8 cellular contexts compared by ENCODE assay signal in the genomic region with DNA sequence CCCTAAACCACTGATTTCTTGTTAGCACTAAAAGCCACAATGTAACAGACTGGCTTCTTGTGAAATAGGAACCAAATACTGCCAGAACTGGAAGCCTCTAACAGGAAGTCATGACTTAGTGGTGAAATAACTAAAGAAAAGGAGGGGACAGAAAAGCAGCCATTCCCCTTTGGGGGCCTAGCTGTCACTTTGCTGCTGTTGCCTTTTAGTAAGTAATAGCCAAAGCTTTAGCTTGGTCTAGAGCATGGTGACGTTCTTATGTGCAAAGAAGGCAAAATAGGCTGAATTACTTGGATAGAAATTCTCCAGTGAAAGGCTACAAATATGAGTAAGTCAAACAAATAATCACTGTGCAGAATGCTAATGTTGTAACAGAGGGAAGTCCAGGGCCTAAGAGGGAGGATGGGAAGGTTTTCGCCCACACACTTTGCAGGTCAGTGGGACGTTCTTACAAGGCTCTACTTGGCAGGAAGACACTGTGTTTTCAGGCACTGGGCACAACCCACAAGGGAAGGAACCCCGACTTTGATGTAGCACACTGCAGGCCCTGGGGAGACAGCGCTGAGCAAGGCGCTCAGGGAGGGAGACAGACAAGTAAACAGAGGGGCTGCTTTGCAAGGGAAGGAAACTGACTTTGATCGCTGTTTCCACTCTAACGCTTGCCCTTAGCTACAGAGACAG. TPM values are rescaled to one million over a fixed set of nuclear protein-coding genes. Genes with fewer than 3 reads are reported as not detected.
DNase-seq lines count a peak whose midpoint lies in the region; ATAC-seq and TF ChIP-seq lines count a peak whose summit lies in the region.

No MANE protein-coding gene starts in this region.

- H4K20me1 ChIP-seq in MM.1S (ENCODE audit: insufficient read depth, low read length) = no peaks in the 10 kb centered on the region

- peaks cover 42 to 93% (median 89%) of the 10 kb centered on the region in 7 donors for H3K4me1 Mint-ChIP-seq in naive thymus-derived CD4-positive, alpha-beta T cell

- H3K9me2 ChIP-seq in MM.1S (replicated peaks; ENCODE audit: insufficient read depth, low read length) = no peaks in the 10 kb centered on the region

- peaks cover 0 to 1% (median 0%) of the 10 kb centered on the region in 11 donors for H3K9me3 Mint-ChIP-seq in naive thymus-derived CD4-positive, alpha-beta T cell

- H3K9ac ChIP-seq in MM.1S (ENCODE audit: low read length) = no peak overlapping the region

- no peak overlapping the region for H3K4me3 ChIP-seq in naive thymus-derived CD4-positive, alpha-beta T cell (ENCODE audit: low read length)
- no peak overlapping the region for H3K4me3 ChIP-seq in MM.1S (ENCODE audit: low read length)
- no peak overlapping the region for H3K4me3 ChIP-seq in A673 (ENCODE audit: low read depth, low read length, poor library complexity, severe bottlenecking)

- intact Hi-C loops in naive thymus-derived CD4-positive, alpha-beta T cell (cut with micrococcal nuclease) = loop anchor here (1.0 to 2.0 kb wide), 6 partner anchors 9 to 28 kb away; a partner anchor contains a TSS
- intact Hi-C loops in A673 (cut with micrococcal nuclease; ENCODE audit: unreplicated experiment) = no loop called here

- peak overlapping the region; percentile 34 to 87 (median 78) for H3K4me3 Mint-ChIP-seq in naive thymus-derived CD4-positive, alpha-beta T cell

- ATAC-seq in naive thymus-derived CD4-positive, alpha-beta T cell = peak; percentile 72
- no peak for ATAC-seq in HG03442 (IDR thresholded peaks at IDR 0.05; ENCODE audit: unreplicated experiment)

- peaks cover 43 to 75% of the 10 kb centered on the region in 2 donors for H3K4me1 ChIP-seq in naive thymus-derived CD4-positive, alpha-beta T cell (ENCODE audit: control insufficient read depth in 2 of 2, insufficient read depth in 2 of 2, low read length in 2 of 2)
- no peaks in the 10 kb centered on the region for H3K4me1 ChIP-seq in MM.1S (ENCODE audit: low read length)
- H3K4me1 ChIP-seq in A673 (ENCODE audit: insufficient read depth, low read length, poor library complexity, severe bottlenecking) = no peaks in the 10 kb centered on the region

- H3K79me2 ChIP-seq in MM.1S (ENCODE audit: low read length) = no peaks in the 10 kb centered on the region

- H3K4me2 ChIP-seq in MM.1S (ENCODE audit: low read depth, low read length) = no peak overlapping the region

- no peaks in the 10 kb centered on the region for H3K27me3 Mint-ChIP-seq in naive thymus-derived CD4-positive, alpha-beta T cell

- DNase-seq in GF-D8 (lab: John Stamatoyannopoulos, UW) (peak; percentile 88), NOMO-1 treated with DMSO at 0.1 percent for 48 hours (lab: John Stamatoyannopoulos, UW; ENCODE audit: unreplicated experiment) (peak; percentile 75), MM.1S (no peak), dedifferentiated amniotic fluid mesenchymal stem cell (ENCODE audit: extremely low spot score) (no peak), A673 (ENCODE audit: low spot score) (no peak)
- peak; percentile 35 for DNase-seq in central memory CD4-positive, alpha-beta T cell
- DNase-seq in naive thymus-derived CD4-positive, alpha-beta T cell = peak in 4 of 9 donors; percentile 17 to 33 (median 28)

- CTCF ChIA-PET in naive thymus-derived CD4-positive, alpha-beta T cell (lab: Charles Lee) = interaction anchor here (0.6 to 1.1 kb wide), 2 partner anchors 9 to 810 kb away, joined by 3 read pairs; no protein-coding TSS in a partner anchor
- CTCF ChIA-PET in A673 (lab: Charles Lee) = no interaction called here

- POLR2A ChIA-PET in naive thymus-derived CD4-positive, alpha-beta T cell (lab: Charles Lee) = interaction anchor here (0.6 to 2.1 kb wide), 3 partner anchors 14 to 16 kb away, joined by 3 to 10 read pairs (median 6); a partner anchor contains a TSS
- POLR2A ChIA-PET in A673 (lab: Charles Lee; ENCODE audit: low non-redundant PET) = no interaction called here

- BruUV-seq in A673 (replicated peaks; lab: Mats Ljungman, UMichigan) = no TSS peak

- peaks cover 0 to 21% (median 0%) of the 10 kb centered on the region in 5 donors for H3K36me3 Mint-ChIP-seq in naive thymus-derived CD4-positive, alpha-beta T cell

- no peaks in the 10 kb centered on the region for H3K36me3 ChIP-seq in naive thymus-derived CD4-positive, alpha-beta T cell (ENCODE audit: control insufficient read depth in 2 of 3, insufficient read depth in 3 of 3, low read length in 3 of 3)
- H3K36me3 ChIP-seq in MM.1S (replicated peaks; ENCODE audit: insufficient read depth, low read length) = no peaks in the 10 kb centered on the region
- H3K36me3 ChIP-seq in A673 (ENCODE audit: insufficient read depth, low read length, poor library complexity, severe bottlenecking) = no peaks in the 10 kb centered on the region

- H3F3A ChIP-seq in MM.1S (ENCODE audit: insufficient read depth, low read length) = no peaks in the 10 kb centered on the region

- peak overlapping the region; percentile 81 to 95 (median 89) for H3K27ac Mint-ChIP-seq in naive thymus-derived CD4-positive, alpha-beta T cell

- H3K27me3 ChIP-seq in naive thymus-derived CD4-positive, alpha-beta T cell (ENCODE audit: control insufficient read depth in 2 of 2, insufficient read depth in 2 of 2, low read length in 2 of 2) = no peaks in the 10 kb centered on the region
- no peaks in the 10 kb centered on the region for H3K27me3 ChIP-seq in MM.1S (replicated peaks; ENCODE audit: insufficient read depth, low read length)
- H3K27me3 ChIP-seq in A673 (replicated peaks; ENCODE audit: insufficient read depth, low read depth, low read length, poor library complexity) = no peaks in the 10 kb centered on the region

- no peak overlapping the region for H2AFZ ChIP-seq in MM.1S (ENCODE audit: low read length)

- H3K27ac ChIP-seq in naive thymus-derived CD4-positive, alpha-beta T cell (ENCODE audit: low read depth, low read length) = peak overlapping the region; percentile 40
- H3K27ac ChIP-seq in MM.1S (ENCODE audit: low read length) = no peak overlapping the region
- no peak overlapping the region for H3K27ac ChIP-seq in A673 (ENCODE audit: low read depth, low read length, poor library complexity, severe bottlenecking)

- H3K9me3 ChIP-seq in naive thymus-derived CD4-positive, alpha-beta T cell (ENCODE audit: control insufficient read depth in 2 of 3, low read length in 3 of 3) = no peaks in the 10 kb centered on the region
- H3K9me3 ChIP-seq in MM.1S (replicated peaks; ENCODE audit: insufficient read depth, low read length) (no peaks in the 10 kb centered on the region), A673 (ENCODE audit: low read depth, low read length, poor library complexity, severe bottlenecking) (no peaks in the 10 kb centered on the region)

- TF ChIP-seq CTCF in MM.1S (IDR thresholded peaks at IDR 0.05; ENCODE audit: low read length) = no peak
- TF ChIP-seq CTCF in A673 (conservative IDR thresholded peaks at IDR 0.05; ENCODE audit: low read depth, low read length) = no peak

RNA-seq across cellular contexts. Expression of a gene that starts 16.6 kb away (rescaled TPM):
- 10 to 100 TPM in 2 of 5 experiments, 1 to 10 TPM in 3; 4.9 to 28.5 (median 6.3) TPM for total RNA-seq in naive thymus-derived CD4-positive, alpha-beta T cell
- polyA plus RNA-seq in naive thymus-derived CD4-positive, alpha-beta T cell = 1 to 10 TPM in 1 of 2 donors, under 1 TPM in 1; 0.77 to 1.7 TPM
- total RNA-seq in A673 (2021) = 0.09 and 0.31 TPM in 2 replicates

RNA-seq across cellular contexts. Expression of a gene that starts 28.4 kb away (rescaled TPM):
- 10 to 100 TPM; 50.5 to 75.0 (median 66.5) TPM for total RNA-seq in naive thymus-derived CD4-positive, alpha-beta T cell
- 10 to 100 TPM; 35.4 to 52.4 TPM for polyA plus RNA-seq in naive thymus-derived CD4-positive, alpha-beta T cell
- total RNA-seq in A673 (2021) = 138 and 158 TPM in 2 replicates

Comparison
In these comparisons a context has a peak if more than half of its experiments do, and no peak if none do; other contexts are left out.
1. DNase-seq: peak in GF-D8 (single experiment), NOMO-1 treated with DMSO at 0.1 percent for 48 hours (single experiment) and central memory CD4-positive, alpha-beta T cell (single experiment); none in MM.1S (single experiment), dedifferentiated amniotic fluid mesenchymal stem cell (single experiment) and A673 (single experiment).